18 cellular contexts compared by ENCODE assay signal in genomic region chr2:45418532-45418931, GRCh38.
A peak's percentile ranks its signal among the peaks of the same experiment; 100 is the strongest.
DNase-seq lines count a peak whose midpoint lies in the region; ATAC-seq and TF ChIP-seq lines count a peak whose summit lies in the region.
"Had no signal": no experiment of that assay in that cellular context is flagged by ENCODE, and none has a peak within 500 bp of the region (broad histone marks: within the 10 kb centered on the region; RNA-seq: fewer than 3 reads in every experiment).

No MANE protein-coding gene starts in this region.

- no peak for ATAC-seq in activated T-cell treated with anti-CD3 and anti-CD28 coated beads, Interleukin-2, amount 50 U/mL, for 72 hours (replicated peaks in 1 of 2)
- ATAC-seq in heart right ventricle (no peak), WTC11 (no peak)
- ATAC-seq: CD8-positive, alpha-beta T cell had no signal

- H3K9me3 Mint-ChIP-seq in activated T-cell treated with anti-CD3 and anti-CD28 coated beads, Interleukin-2, amount 50 U/mL, for 72 hours, result no peaks in the 10 kb centered on the region
- H3K9me3 Mint-ChIP-seq in WTC11, result no peaks in the 10 kb centered on the region
- H3K9me3 Mint-ChIP-seq: CD4-positive, CD25-positive, alpha-beta regulatory T cell; CD8-positive, alpha-beta T cell had no signal

- 51 to 74% methylated on average over 3 of the region's 3 CpGs for WGBS in heart right ventricle, 2 donors

- intact Hi-C loops in left ventricle myocardium inferior (cut with micrococcal nuclease) (no loop called here), heart right ventricle (cut with DNase I) (no loop called here)

- H3K9me3 ChIP-seq in left ventricle myocardium inferior (replicated peaks) (no peaks in the 10 kb centered on the region), heart right ventricle (no peaks in the 10 kb centered on the region)
- H3K9me3 ChIP-seq: BLaER1, Caco-2 had no signal

- peak overlapping the region; percentile 57 for H3K27ac Mint-ChIP-seq in activated T-cell treated with anti-CD3 and anti-CD28 coated beads, Interleukin-2, amount 50 U/mL, for 72 hours
- peak overlapping the region; percentile 9; the same call in 1 of the 2 replicates for H3K27ac Mint-ChIP-seq in WTC11
- H3K27ac Mint-ChIP-seq: B cell; CD4-positive, CD25-positive, alpha-beta regulatory T cell had no signal

- no peaks in the 10 kb centered on the region for H3K4me1 ChIP-seq in left ventricle myocardium inferior
- H3K4me1 ChIP-seq in heart right ventricle, result no peaks in the 10 kb centered on the region
- H3K4me1 ChIP-seq: BLaER1, Caco-2 had no signal

- H3K27ac ChIP-seq in left ventricle myocardium inferior (replicated peaks) (peak overlapping the region; percentile 9), heart right ventricle (no peak overlapping the region)
- H3K27ac ChIP-seq: 22Rv1, BLaER1, C4-2B had no signal

- H3K36me3 ChIP-seq in left ventricle myocardium inferior (peaks cover 16% of the 10 kb centered on the region), heart right ventricle (peaks cover 0 to 34% (median 10%) of the 10 kb centered on the region in 9 donors)

- no peaks in the 10 kb centered on the region for H3K4me1 Mint-ChIP-seq in activated T-cell treated with anti-CD3 and anti-CD28 coated beads, Interleukin-2, amount 50 U/mL, for 72 hours (ENCODE audit: low read depth)
- peaks cover 20% of the 10 kb centered on the region for H3K4me1 Mint-ChIP-seq in WTC11
- H3K4me1 Mint-ChIP-seq: B cell; CD4-positive, CD25-positive, alpha-beta regulatory T cell had no signal

- peaks cover 3 to 4% of the 10 kb centered on the region in 2 donors for H3K36me3 Mint-ChIP-seq in activated T-cell treated with anti-CD3 and anti-CD28 coated beads, Interleukin-2, amount 50 U/mL, for 72 hours (ENCODE audit: insufficient read depth in 2 of 2)
- H3K36me3 Mint-ChIP-seq in WTC11, result peaks cover 13% of the 10 kb centered on the region

- POLR2A ChIA-PET in WTC11 (lab: Charles Lee), result no interaction called here

- CTCF ChIA-PET in WTC11 (lab: Charles Lee), result no interaction called here

- no peaks in the 10 kb centered on the region for H3K27me3 Mint-ChIP-seq in activated T-cell treated with anti-CD3 and anti-CD28 coated beads, Interleukin-2, amount 50 U/mL, for 72 hours (ENCODE audit: low read depth)
- no peaks in the 10 kb centered on the region for H3K27me3 Mint-ChIP-seq in WTC11 (ENCODE audit: low read depth)
- H3K27me3 Mint-ChIP-seq: B cell; CD4-positive, CD25-positive, alpha-beta regulatory T cell had no signal

- H3K4me3 ChIP-seq in left ventricle myocardium inferior (no peak overlapping the region), heart right ventricle (no peak overlapping the region)
- H3K4me3 ChIP-seq: BLaER1 had no signal

- TF ChIP-seq CTCF in left ventricle myocardium inferior (IDR thresholded peaks at IDR 0.05; ENCODE audit: borderline replicate concordance) (no peak), heart right ventricle (IDR thresholded peaks at IDR 0.05) (no peak), WTC11 (IDR thresholded peaks at IDR 0.05) (no peak)

- H3K4me3 Mint-ChIP-seq in activated T-cell treated with anti-CD3 and anti-CD28 coated beads, Interleukin-2, amount 50 U/mL, for 72 hours, result no peak overlapping the region
- no peak overlapping the region for H3K4me3 Mint-ChIP-seq in WTC11
- H3K4me3 Mint-ChIP-seq: B cell; CD4-positive, CD25-positive, alpha-beta regulatory T cell; CD8-positive, alpha-beta T cell had no signal

- DNase-seq in activated T-cell treated with anti-CD3 and anti-CD28 coated beads, Interleukin-2, amount 50 U/mL, for 72 hours, result no peak
- DNase-seq in activated T-cell treated with anti-CD3 and anti-CD28 coated beads, Interleukin-2, amount 50 U/mL, for 1 hour, result no peak
- DNase-seq in left ventricle myocardium inferior (no peak), heart right ventricle (no peak), WTC11 (ENCODE audit: low spot score) (no peak), hippocampal formation (lab: John Stamatoyannopoulos, UW) (no peak), epidermal melanocyte (ENCODE audit: insufficient read length, low spot score) (no peak)
- DNase-seq: Caco-2; CD4-positive, CD25-positive, alpha-beta regulatory T cell; CD8-positive, alpha-beta T cell; DMS153; DND-41; H7; HCEC 1CT had no signal

- H3K27me3 ChIP-seq in left ventricle myocardium inferior (ENCODE audit: low read depth), result no peaks in the 10 kb centered on the region
- H3K27me3 ChIP-seq in heart right ventricle, result no peaks in the 10 kb centered on the region
- H3K27me3 ChIP-seq: BLaER1 had no signal

TF ChIP-seq in WTC11, 78 proteins besides CTCF, POLR2A, EP300 and RAD21 (continues in another document):
- no peak for TF ChIP-seq NR2C2 (CRISPR knock-in tag; IDR thresholded peaks at IDR 0.05)
- no peak for TF ChIP-seq E2F5 (CRISPR knock-in tag; IDR thresholded peaks at IDR 0.05)
- TF ChIP-seq OVOL2 (CRISPR knock-in tag; IDR thresholded peaks at IDR 0.05; ENCODE audit: borderline replicate concordance), result no peak
- no peak for TF ChIP-seq NR3C1 (CRISPR knock-in tag; conservative IDR thresholded peaks at IDR 0.05; ENCODE audit: low read depth)
- TF ChIP-seq SOX15 (CRISPR knock-in tag; IDR thresholded peaks at IDR 0.05), result no peak
- TF ChIP-seq CBFB (CRISPR knock-in tag; IDR thresholded peaks at IDR 0.05; ENCODE audit: low read depth), result no peak
- no peak for TF ChIP-seq GTF2I (CRISPR knock-in tag; conservative IDR thresholded peaks at IDR 0.05)
- no peak for TF ChIP-seq FOXP4 (CRISPR knock-in tag; IDR thresholded peaks at IDR 0.05)
- no peak for TF ChIP-seq TEAD1 (CRISPR knock-in tag; IDR thresholded peaks at IDR 0.05)
- TF ChIP-seq ZNF512 (CRISPR knock-in tag; IDR thresholded peaks at IDR 0.05; ENCODE audit: borderline replicate concordance), result no peak
- TF ChIP-seq ZNF416 (CRISPR knock-in tag; IDR thresholded peaks at IDR 0.05), result no peak
- TF ChIP-seq SP1 (CRISPR knock-in tag; conservative IDR thresholded peaks at IDR 0.05), result no peak
- no peak for TF ChIP-seq IRF1 (CRISPR knock-in tag; IDR thresholded peaks at IDR 0.05)
- TF ChIP-seq ATF3 (CRISPR knock-in tag; conservative IDR thresholded peaks at IDR 0.05), result no peak
- no peak for TF ChIP-seq RORB (CRISPR knock-in tag; IDR thresholded peaks at IDR 0.05)
- TF ChIP-seq ATF2 (CRISPR knock-in tag; IDR thresholded peaks at IDR 0.05; ENCODE audit: borderline replicate concordance, low read depth), result no peak
- no peak for TF ChIP-seq SMAD3 (CRISPR knock-in tag; IDR thresholded peaks at IDR 0.05; ENCODE audit: borderline replicate concordance)
